In genomic region chr7:69109131-69109740, GRCh38 we compare ENCODE assay signal across 19 cellular contexts.
DNase-seq lines count a peak whose midpoint lies in the region; ATAC-seq, FAIRE-seq and TF ChIP-seq lines count a peak whose summit lies in the region.
"Had no signal": no experiment of that assay in that cellular context is flagged by ENCODE, and none has a peak within 500 bp of the region (broad histone marks: within the 10 kb centered on the region; RNA-seq: fewer than 3 reads in every experiment).

No MANE protein-coding gene starts in this region.

- peaks cover 19% of the 10 kb centered on the region for H3K4me1 ChIP-seq in keratinocyte (ENCODE audit: control insufficient read depth, extremely low read depth, insufficient read depth, low read length)
- H3K4me1 ChIP-seq: BLaER1, HAP-1 had no signal

- TF ChIP-seq CTCF in keratinocyte (optimal IDR thresholded peaks at IDR 0.05 in 1 of 3, IDR thresholded peaks at IDR 0.05 in 1 of 3, conservative IDR thresholded peaks at IDR 0.05 in 1 of 3; ENCODE audit: extremely low read depth in 1 of 3, insufficient read depth in 2 of 3, low read length in 3 of 3) (no peak), WERI-Rb-1 (IDR thresholded peaks at IDR 0.05; ENCODE audit: low read depth, low read length) (no peak)

- dilution Hi-C loops in keratinocyte (cut with MboI; ENCODE audit: extremely low pct_ligation_motif_present, low sequenced_read_pairs), result no loop called here

- no peak for ATAC-seq in activated T-cell treated with anti-CD3 and anti-CD28 coated beads, Interleukin-2, amount 50 U/mL, for 72 hours (replicated peaks in 1 of 2)
- no peak for ATAC-seq in HG03039 (IDR thresholded peaks at IDR 0.05; ENCODE audit: unreplicated experiment)

- H3K9me3 ChIP-seq in keratinocyte (ENCODE audit: control insufficient read depth, low read depth, low read length) (no peaks in the 10 kb centered on the region), WERI-Rb-1 (ENCODE audit: severe bottlenecking) (no peaks in the 10 kb centered on the region)
- H3K9me3 ChIP-seq: HAP-1 had no signal

- H3K4me3 Mint-ChIP-seq in activated T-cell treated with anti-CD3 and anti-CD28 coated beads, Interleukin-2, amount 50 U/mL, for 72 hours, result no peak overlapping the region

- no peaks in the 10 kb centered on the region for H3K27me3 Mint-ChIP-seq in activated T-cell treated with anti-CD3 and anti-CD28 coated beads, Interleukin-2, amount 50 U/mL, for 72 hours (ENCODE audit: low read depth)

- H4K20me1 ChIP-seq in keratinocyte (ENCODE audit: control insufficient read depth, extremely low read depth, insufficient read depth, low read length), result no peaks in the 10 kb centered on the region
- H4K20me1 ChIP-seq: BLaER1 had no signal

- no peaks in the 10 kb centered on the region for H3K79me2 ChIP-seq in keratinocyte (ENCODE audit: control insufficient read depth, insufficient read depth, low read length)

- no peak overlapping the region for H3K9ac ChIP-seq in keratinocyte (ENCODE audit: control insufficient read depth, extremely low read depth, insufficient read depth, low read length)
- H3K9ac ChIP-seq: BLaER1 had no signal

- H3K4me2 ChIP-seq in keratinocyte (ENCODE audit: control insufficient read depth, extremely low read depth, insufficient read depth, low read depth, low read length), result no peak overlapping the region
- H3K4me2 ChIP-seq: BLaER1 had no signal

- no peak overlapping the region for H3K27ac ChIP-seq in keratinocyte (ENCODE audit: control insufficient read depth, insufficient read depth, low read length)
- H3K27ac ChIP-seq in WERI-Rb-1, result no peak overlapping the region
- H3K27ac ChIP-seq: 22Rv1, BLaER1 had no signal

- H3K36me3 ChIP-seq in keratinocyte (ENCODE audit: control insufficient read depth in 2 of 2, extremely low read depth in 1 of 2, insufficient read depth in 2 of 2, low read length in 2 of 2), result no peaks in the 10 kb centered on the region
- no peaks in the 10 kb centered on the region for H3K36me3 ChIP-seq in WERI-Rb-1
- H3K36me3 ChIP-seq: BLaER1, HAP-1 had no signal

- H3K27me3 ChIP-seq in keratinocyte (ENCODE audit: control insufficient read depth, extremely low read depth, insufficient read depth, low read length) (no peaks in the 10 kb centered on the region), WERI-Rb-1 (ENCODE audit: insufficient read depth, low read depth, severe bottlenecking) (no peaks in the 10 kb centered on the region)
- H3K27me3 ChIP-seq: BLaER1 had no signal

- H3K4me1 Mint-ChIP-seq in activated T-cell treated with anti-CD3 and anti-CD28 coated beads, Interleukin-2, amount 50 U/mL, for 72 hours (ENCODE audit: low read depth), result no peaks in the 10 kb centered on the region

- no peaks in the 10 kb centered on the region for H3K9me1 ChIP-seq in keratinocyte (ENCODE audit: control insufficient read depth, extremely low read depth, insufficient read depth, low read length)

- H3K4me3 ChIP-seq in keratinocyte (ENCODE audit: control insufficient read depth in 2 of 3, extremely low read depth in 1 of 3, insufficient read depth in 2 of 3, low read depth in 1 of 3, low read length in 3 of 3), result no peak overlapping the region
- no peak overlapping the region for H3K4me3 ChIP-seq in WERI-Rb-1 (ENCODE audit: low read depth, low read length)
- H3K4me3 ChIP-seq: BLaER1, HAP-1 had no signal

- H2AFZ ChIP-seq in keratinocyte (ENCODE audit: control insufficient read depth, low read length), result no peak overlapping the region

- H3K36me3 Mint-ChIP-seq in activated T-cell treated with anti-CD3 and anti-CD28 coated beads, Interleukin-2, amount 50 U/mL, for 72 hours (ENCODE audit: insufficient read depth in 2 of 2), result no peaks in the 10 kb centered on the region

- DNase-seq in NCI-H1105 treated with DMSO at 0.1 percent for 48 hours (lab: John Stamatoyannopoulos, UW), result peak; percentile 9
- DNase-seq in NCI-H1105 (lab: John Stamatoyannopoulos, UW), result no peak
- DNase-seq in NCI-H1694 (lab: John Stamatoyannopoulos, UW), result peak; percentile 83
- peak; percentile 90 for DNase-seq in RPMI8226
- DNase-seq in keratinocyte (ENCODE audit: low read depth, low spot score), result peak; percentile 9
- no peak for DNase-seq in WERI-Rb-1
- no peak for DNase-seq in activated T-cell treated with anti-CD3 and anti-CD28 coated beads, Interleukin-2, amount 50 U/mL, for 72 hours
- DNase-seq: Kasumi-1, NCI-H1436 treated with DMSO at 0.1 percent for 48 hours, NCI-H226, NCI-H748 treated with DMSO at 0.1 percent for 48 hours, SHP77 treated with DMSO at 0.1 percent for 48 hours, T-helper 2 cell had no signal

- H3K9me3 Mint-ChIP-seq in activated T-cell treated with anti-CD3 and anti-CD28 coated beads, Interleukin-2, amount 50 U/mL, for 72 hours, result peaks cover 3 to 9% of the 10 kb centered on the region in 2 donors

- FAIRE-seq in keratinocyte (lab: Jason Lieb, UNC), result peak; percentile 61
- FAIRE-seq: GM12891, RCC 7860 had no signal

- no peak overlapping the region for H3K27ac Mint-ChIP-seq in activated T-cell treated with anti-CD3 and anti-CD28 coated beads, Interleukin-2, amount 50 U/mL, for 72 hours

Comparison
In these comparisons a context has a peak if more than half of its experiments do, and no peak if none do; other contexts are left out.
1. DNase-seq: peak in NCI-H1105 treated with DMSO at 0.1 percent for 48 hours (single experiment), NCI-H1694 (single experiment), RPMI8226 (single experiment) and keratinocyte (single experiment); none in NCI-H1105 (single experiment), WERI-Rb-1 (single experiment) and activated T-cell treated with anti-CD3 and anti-CD28 coated beads, Interleukin-2, amount 50 U/mL, for 72 hours (0 of 2).